1 cellular context compared by ENCODE assay signal in genomic region chr7:130242198-130243014, GRCh38.
TF ChIP-seq lines count a peak whose summit lies in the region.

No MANE protein-coding gene starts in this region.

TF ChIP-seq in K562, 482 proteins besides CTCF, POLR2A, EP300 and RAD21 (continues in another document):
- TF ChIP-seq MAZ (CRISPR knock-in tag; conservative IDR thresholded peaks at IDR 0.05 in 1 of 2, IDR thresholded peaks at IDR 0.05 in 1 of 2) (peak in 1 of 2 experiments; percentile 49; a peak in 1 of 4 replicates), MEF2D (tag; conservative IDR thresholded peaks at IDR 0.05; ENCODE audit: low read depth) (0 out of 2 replicates have a peak, but pooled peaks have one; percentile 22), TEAD4 (IDR thresholded peaks at IDR 0.05; ENCODE audit: low read length) (peak; percentile 91), TEAD4 (CRISPR knock-in tag; IDR thresholded peaks at IDR 0.05; ENCODE audit: borderline replicate concordance) (no peak), CREM (IDR thresholded peaks at IDR 0.05; ENCODE audit: low read depth) (peak; percentile 87), PBX2 (CRISPR knock-in tag; IDR thresholded peaks at IDR 0.05; ENCODE audit: low read depth) (no peak), PBX2 (tag; conservative IDR thresholded peaks at IDR 0.05; ENCODE audit: low read depth) (peak; percentile 69), BCOR (IDR thresholded peaks at IDR 0.05) (0 out of 2 replicates have a peak, but pooled peaks have one; percentile 35), ZNF184 (CRISPR knock-in tag; IDR thresholded peaks at IDR 0.05) (no peak), EHMT2 (IDR thresholded peaks at IDR 0.05) (peak; percentile 70), ZNF41 (CRISPR knock-in tag; conservative IDR thresholded peaks at IDR 0.05) (peak; percentile 4; the same call in 1 of the 2 replicates), CBFA2T2 (conservative IDR thresholded peaks at IDR 0.05) (peak; percentile 66), STAT5A (IDR thresholded peaks at IDR 0.05; ENCODE audit: borderline replicate concordance, low read length) (0 out of 2 replicates have a peak, but pooled peaks have one; percentile 39), ZKSCAN1 (IDR thresholded peaks at IDR 0.05; ENCODE audit: low read depth, low read length) (peak; percentile 63; the same call in 1 of the 2 replicates), KAT8 (IDR thresholded peaks at IDR 0.05; ENCODE audit: low read depth) (no peak), MECOM (CRISPR knock-in tag; IDR thresholded peaks at IDR 0.05) (0 out of 2 replicates have a peak, but pooled peaks have one; percentile 59), BHLHE40 (IDR thresholded peaks at IDR 0.05; ENCODE audit: low read length) (peak; percentile 15; the same call in 1 of the 2 replicates), ZNF668 (CRISPR knock-in tag; IDR thresholded peaks at IDR 0.05) (peak; percentile 9; the same call in 1 of the 2 replicates), DEAF1 (CRISPR knock-in tag; IDR thresholded peaks at IDR 0.05) (peak; percentile 69; the same call in 1 of the 2 replicates), PRDM10 (IDR thresholded peaks at IDR 0.05; ENCODE audit: partially characterized antibody) (peak; percentile 74), ZNF263 (CRISPR knock-in tag; IDR thresholded peaks at IDR 0.05; ENCODE audit: borderline replicate concordance) (no peak), HDAC3 (IDR thresholded peaks at IDR 0.05; ENCODE audit: borderline replicate concordance, partially characterized antibody) (peak; percentile 92), ATF1 (CRISPR knock-in tag; IDR thresholded peaks at IDR 0.05) (no peak), ATF1 (tag; IDR thresholded peaks at IDR 0.05) (peak; percentile 71), YY1 (IDR thresholded peaks at IDR 0.05; ENCODE audit: borderline replicate concordance in 1 of 3, control insufficient read depth in 1 of 3, extremely low read depth in 1 of 3, insufficient read depth in 3 of 3, insufficient read length in 1 of 3, insufficient replicate concordance in 2 of 3, low read depth in 1 of 3, low read length in 2 of 3) (peak in 1 of 3 experiments; percentile 25), NRF1 (conservative IDR thresholded peaks at IDR 0.05 in 1 of 2, IDR thresholded peaks at IDR 0.05 in 1 of 2) (peak; percentile 32 to 35; a peak in 2 of 4 replicates), HNRNPLL (IDR thresholded peaks at IDR 0.05; ENCODE audit: low read depth, low read length, poor library complexity, severe bottlenecking) (no peak), KLF16 (IDR thresholded peaks at IDR 0.05) (peak; percentile 24; the same call in 1 of the 2 replicates), TAF9B (IDR thresholded peaks at IDR 0.05; ENCODE audit: partially characterized antibody) (peak; percentile 86), CBX3 (IDR thresholded peaks at IDR 0.05; ENCODE audit: borderline replicate concordance in 1 of 2, low read length in 2 of 2) (peak in 1 of 2 experiments; percentile 6; a peak in 1 of 3 replicates), ZNF175 (CRISPR knock-in tag; IDR thresholded peaks at IDR 0.05; ENCODE audit: low read depth) (0 out of 2 replicates have a peak, but pooled peaks have one; percentile 51), SMC3 (conservative IDR thresholded peaks at IDR 0.05; ENCODE audit: insufficient read depth, low read depth, low read length) (peak; percentile 93), BACH1 (tag; IDR thresholded peaks at IDR 0.05) (peak; percentile 57; the same call in 1 of the 2 replicates), JUNB (CRISPR knock-in tag; conservative IDR thresholded peaks at IDR 0.05) (peak; percentile 68)
- TF ChIP-seq, protein P1, sequence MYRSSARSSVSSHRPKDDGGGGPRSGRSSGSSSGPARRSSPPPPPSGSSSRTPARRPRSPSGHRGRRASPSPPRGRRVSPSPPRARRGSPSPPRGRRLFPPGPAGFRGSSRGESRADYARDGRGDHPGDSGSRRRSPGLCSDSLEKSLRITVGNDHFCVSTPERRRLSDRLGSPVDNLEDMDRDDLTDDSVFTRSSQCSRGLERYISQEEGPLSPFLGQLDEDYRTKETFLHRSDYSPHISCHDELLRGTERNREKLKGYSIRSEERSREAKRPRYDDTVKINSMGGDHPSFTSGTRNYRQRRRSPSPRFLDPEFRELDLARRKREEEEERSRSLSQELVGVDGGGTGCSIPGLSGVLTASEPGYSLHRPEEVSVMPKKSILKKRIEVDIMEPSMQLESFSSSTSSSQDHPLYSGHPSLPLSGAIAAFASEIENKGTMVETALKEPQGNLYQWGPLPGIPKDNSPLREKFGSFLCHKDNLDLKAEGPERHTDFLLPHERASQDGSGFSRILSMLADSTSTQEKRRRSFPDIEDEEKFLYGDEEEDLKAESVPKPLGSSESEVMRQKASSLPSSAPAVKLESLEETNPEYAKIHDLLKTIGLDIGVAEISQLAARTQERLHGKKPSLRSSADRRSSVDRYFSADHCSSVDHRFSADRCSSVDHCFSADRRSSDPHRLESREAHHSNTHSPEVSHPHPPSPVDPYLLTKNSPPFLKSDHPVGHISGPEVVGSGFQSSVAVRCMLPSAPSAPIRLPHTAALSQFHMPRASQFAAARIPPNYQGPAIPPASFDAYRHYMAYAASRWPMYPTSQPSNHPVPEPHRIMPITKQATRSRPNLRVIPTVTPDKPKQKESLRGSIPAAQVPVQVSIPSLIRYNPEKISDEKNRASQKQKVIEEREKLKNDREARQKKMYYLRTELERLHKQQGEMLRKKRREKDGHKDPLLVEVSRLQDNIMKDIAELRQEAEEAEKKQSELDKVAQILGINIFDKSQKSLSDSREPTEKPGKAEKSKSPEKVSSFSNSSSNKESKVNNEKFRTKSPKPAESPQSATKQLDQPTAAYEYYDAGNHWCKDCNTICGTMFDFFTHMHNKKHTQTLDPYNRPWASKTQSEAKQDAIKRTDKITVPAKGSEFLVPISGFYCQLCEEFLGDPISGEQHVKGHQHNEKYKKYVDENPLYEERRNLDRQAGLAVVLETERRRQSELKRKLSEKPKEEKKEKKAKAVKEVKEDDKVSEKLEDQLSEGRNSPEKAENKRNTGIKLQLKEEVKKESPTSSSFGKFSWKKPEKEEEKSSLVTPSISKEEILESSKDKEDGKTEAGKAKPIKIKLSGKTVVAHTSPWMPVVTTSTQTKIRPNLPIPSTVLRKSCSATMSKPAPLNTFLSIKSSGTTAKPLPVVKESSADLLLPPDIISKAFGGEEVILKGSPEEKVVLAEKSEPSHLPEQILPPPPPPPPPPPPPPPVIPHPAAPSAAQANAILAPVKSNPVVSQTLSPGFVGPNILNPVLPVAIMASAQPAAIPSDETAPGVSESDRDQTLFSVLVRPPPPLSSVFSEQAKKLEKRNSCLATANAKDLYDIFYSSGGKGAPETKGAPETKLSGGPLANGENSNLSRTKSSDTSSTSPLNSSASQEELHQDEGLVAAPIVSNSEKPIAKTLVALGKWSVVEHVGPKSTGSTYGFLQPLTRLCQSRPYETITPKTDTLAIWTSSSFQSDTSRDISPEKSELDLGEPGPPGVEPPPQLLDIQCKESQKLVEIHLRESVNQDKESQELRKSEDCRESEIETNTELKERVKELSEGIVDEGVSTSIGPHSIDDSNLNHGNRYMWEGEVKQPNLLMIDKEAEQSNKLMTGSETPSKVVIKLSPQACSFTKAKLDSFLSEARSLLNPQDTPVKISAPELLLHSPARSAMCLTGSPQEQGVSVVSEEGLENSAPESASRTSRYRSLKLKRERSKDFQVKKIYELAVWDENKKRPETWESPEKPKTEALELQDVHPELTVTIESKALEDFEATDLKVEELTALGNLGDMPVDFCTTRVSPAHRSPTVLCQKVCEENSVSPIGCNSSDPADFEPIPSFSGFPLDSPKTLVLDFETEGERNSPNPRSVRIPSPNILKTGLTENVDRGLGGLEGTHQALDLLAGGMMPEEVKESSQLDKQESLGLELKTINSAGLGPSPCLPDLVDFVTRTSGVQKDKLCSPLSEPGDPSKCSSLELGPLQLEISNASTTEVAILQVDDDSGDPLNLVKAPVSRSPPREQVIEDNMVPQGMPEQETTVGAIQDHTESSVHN (IDR thresholded peaks at IDR 0.05; ENCODE audit: borderline replicate concordance in 1 of 2, low read depth in 1 of 2) = peak in 1 of 2 experiments; percentile 93; a peak in 2 of 4 replicates
- TF ChIP-seq, protein P2, sequence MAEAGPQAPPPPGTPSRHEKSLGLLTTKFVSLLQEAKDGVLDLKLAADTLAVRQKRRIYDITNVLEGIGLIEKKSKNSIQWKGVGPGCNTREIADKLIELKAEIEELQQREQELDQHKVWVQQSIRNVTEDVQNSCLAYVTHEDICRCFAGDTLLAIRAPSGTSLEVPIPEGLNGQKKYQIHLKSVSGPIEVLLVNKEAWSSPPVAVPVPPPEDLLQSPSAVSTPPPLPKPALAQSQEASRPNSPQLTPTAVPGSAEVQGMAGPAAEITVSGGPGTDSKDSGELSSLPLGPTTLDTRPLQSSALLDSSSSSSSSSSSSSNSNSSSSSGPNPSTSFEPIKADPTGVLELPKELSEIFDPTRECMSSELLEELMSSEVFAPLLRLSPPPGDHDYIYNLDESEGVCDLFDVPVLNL (CRISPR knock-in tag; IDR thresholded peaks at IDR 0.05; ENCODE audit: low read depth) = no peak
- TF ChIP-seq, protein P3, sequence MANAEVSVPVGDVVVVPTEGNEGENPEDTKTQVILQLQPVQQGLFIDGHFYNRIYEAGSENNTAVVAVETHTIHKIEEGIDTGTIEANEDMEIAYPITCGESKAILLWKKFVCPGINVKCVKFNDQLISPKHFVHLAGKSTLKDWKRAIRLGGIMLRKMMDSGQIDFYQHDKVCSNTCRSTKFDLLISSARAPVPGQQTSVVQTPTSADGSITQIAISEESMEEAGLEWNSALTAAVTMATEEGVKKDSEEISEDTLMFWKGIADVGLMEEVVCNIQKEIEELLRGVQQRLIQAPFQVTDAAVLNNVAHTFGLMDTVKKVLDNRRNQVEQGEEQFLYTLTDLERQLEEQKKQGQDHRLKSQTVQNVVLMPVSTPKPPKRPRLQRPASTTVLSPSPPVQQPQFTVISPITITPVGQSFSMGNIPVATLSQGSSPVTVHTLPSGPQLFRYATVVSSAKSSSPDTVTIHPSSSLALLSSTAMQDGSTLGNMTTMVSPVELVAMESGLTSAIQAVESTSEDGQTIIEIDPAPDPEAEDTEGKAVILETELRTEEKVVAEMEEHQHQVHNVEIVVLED (CRISPR knock-in tag; IDR thresholded peaks at IDR 0.05) = no peak
